Comparison of ENCODE assay signal across 1 cellular context in the genomic region with DNA sequence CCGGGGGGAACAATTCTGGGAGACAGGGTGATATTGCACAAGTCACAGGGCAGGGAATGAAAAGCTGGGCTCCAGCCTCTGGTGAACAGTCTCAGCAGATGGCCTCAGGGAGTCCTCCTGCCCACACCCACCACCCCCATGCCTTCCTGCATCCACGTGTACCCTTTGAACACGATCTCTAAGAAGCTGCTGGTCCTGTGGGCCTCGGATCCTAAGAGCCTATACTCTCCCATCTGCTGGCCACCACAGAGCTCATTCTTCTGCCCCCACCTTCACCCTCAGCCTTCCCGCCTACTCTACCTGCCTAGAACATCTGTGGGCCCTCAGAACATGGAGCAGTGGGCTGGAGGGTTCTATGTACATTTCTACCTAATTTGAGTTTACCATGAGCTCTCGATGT.
TF ChIP-seq lines count a peak whose summit lies in the region.

No MANE protein-coding gene starts in this region.

TF ChIP-seq in GM12878, 131 proteins besides CTCF, POLR2A, EP300 and RAD21 (continued from another document):
- TF ChIP-seq, protein P1, sequence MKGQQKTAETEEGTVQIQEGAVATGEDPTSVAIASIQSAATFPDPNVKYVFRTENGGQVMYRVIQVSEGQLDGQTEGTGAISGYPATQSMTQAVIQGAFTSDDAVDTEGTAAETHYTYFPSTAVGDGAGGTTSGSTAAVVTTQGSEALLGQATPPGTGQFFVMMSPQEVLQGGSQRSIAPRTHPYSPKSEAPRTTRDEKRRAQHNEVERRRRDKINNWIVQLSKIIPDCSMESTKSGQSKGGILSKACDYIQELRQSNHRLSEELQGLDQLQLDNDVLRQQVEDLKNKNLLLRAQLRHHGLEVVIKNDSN (IDR thresholded peaks at IDR 0.05; ENCODE audit: borderline replicate concordance, extremely low read length, insufficient read depth, low read depth, low read length), result no peak
- TF ChIP-seq, protein P2, sequence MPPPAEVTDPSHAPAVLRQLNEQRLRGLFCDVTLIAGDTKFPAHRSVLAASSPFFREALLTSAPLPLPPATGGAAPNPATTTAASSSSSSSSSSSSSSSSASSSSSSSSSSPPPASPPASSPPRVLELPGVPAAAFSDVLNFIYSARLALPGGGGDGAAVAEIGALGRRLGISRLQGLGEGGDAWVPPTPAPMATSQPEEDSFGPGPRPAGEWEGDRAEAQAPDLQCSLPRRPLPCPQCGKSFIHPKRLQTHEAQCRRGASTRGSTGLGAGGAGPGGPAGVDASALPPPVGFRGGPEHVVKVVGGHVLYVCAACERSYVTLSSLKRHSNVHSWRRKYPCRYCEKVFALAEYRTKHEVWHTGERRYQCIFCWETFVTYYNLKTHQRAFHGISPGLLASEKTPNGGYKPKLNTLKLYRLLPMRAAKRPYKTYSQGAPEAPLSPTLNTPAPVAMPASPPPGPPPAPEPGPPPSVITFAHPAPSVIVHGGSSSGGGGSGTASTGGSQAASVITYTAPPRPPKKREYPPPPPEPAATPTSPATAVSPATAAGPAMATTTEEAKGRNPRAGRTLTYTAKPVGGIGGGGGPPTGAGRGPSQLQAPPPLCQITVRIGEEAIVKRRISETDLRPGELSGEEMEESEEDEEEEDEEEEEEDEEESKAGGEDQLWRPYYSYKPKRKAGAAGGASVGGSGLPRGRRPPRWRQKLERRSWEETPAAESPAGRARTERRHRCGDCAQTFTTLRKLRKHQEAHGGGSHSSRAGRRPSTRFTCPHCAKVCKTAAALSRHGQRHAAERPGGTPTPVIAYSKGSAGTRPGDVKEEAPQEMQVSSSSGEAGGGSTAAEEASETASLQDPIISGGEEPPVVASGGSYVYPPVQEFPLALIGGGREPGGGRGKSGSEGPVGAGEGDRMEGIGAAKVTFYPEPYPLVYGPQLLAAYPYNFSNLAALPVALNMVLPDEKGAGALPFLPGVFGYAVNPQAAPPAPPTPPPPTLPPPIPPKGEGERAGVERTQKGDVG (CRISPR knock-in tag; IDR thresholded peaks at IDR 0.05), result no peak
- TF ChIP-seq FOXK2 (IDR thresholded peaks at IDR 0.05), result no peak
- TF ChIP-seq, protein P3, sequence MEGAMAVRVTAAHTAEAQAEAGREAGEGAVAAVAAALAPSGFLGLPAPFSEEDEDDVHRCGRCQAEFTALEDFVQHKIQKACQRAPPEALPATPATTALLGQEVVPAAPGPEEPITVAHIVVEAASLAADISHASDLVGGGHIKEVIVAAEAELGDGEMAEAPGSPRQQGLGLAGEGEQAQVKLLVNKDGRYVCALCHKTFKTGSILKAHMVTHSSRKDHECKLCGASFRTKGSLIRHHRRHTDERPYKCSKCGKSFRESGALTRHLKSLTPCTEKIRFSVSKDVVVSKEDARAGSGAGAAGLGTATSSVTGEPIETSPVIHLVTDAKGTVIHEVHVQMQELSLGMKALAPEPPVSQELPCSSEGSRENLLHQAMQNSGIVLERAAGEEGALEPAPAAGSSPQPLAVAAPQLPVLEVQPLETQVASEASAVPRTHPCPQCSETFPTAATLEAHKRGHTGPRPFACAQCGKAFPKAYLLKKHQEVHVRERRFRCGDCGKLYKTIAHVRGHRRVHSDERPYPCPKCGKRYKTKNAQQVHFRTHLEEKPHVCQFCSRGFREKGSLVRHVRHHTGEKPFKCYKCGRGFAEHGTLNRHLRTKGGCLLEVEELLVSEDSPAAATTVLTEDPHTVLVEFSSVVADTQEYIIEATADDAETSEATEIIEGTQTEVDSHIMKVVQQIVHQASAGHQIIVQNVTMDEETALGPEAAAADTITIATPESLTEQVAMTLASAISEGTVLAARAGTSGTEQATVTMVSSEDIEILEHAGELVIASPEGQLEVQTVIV (IDR thresholded peaks at IDR 0.05; ENCODE audit: borderline replicate concordance, partially characterized antibody), result no peak
- TF ChIP-seq, protein P4, sequence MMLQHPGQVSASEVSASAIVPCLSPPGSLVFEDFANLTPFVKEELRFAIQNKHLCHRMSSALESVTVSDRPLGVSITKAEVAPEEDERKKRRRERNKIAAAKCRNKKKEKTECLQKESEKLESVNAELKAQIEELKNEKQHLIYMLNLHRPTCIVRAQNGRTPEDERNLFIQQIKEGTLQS (IDR thresholded peaks at IDR 0.05; ENCODE audit: borderline replicate concordance, extremely low read depth, low read depth, low read length), result no peak
TF ChIP-seq in GM12878: peak in this region for 0.
